Comparison of ENCODE assay signal across 2 cellular contexts in genomic region chr6:163971841-163972838, GRCh38.
A peak's percentile ranks its signal among the peaks of the same experiment; 100 is the strongest.
TF ChIP-seq lines count a peak whose summit lies in the region.

No MANE protein-coding gene starts in this region.

TF ChIP-seq in IMR-90, 13 proteins besides CTCF, POLR2A, EP300 and RAD21:
- TF ChIP-seq NFE2L2 (IDR thresholded peaks at IDR 0.05; ENCODE audit: low read depth, low read length) (no peak), BHLHE40 (IDR thresholded peaks at IDR 0.05; ENCODE audit: low read depth, low read length) (no peak), USF2 (IDR thresholded peaks at IDR 0.05; ENCODE audit: low read depth, low read length) (no peak), ELK1 (IDR thresholded peaks at IDR 0.05; ENCODE audit: borderline replicate concordance, low read depth, low read length) (no peak), MXI1 (IDR thresholded peaks at IDR 0.05; ENCODE audit: borderline replicate concordance, low read depth, low read length) (no peak), RFX5 (IDR thresholded peaks at IDR 0.05; ENCODE audit: low read depth, low read length) (no peak), MAFK (IDR thresholded peaks at IDR 0.05; ENCODE audit: low read depth, low read length) (no peak)

TF ChIP-seq in H1, 55 proteins besides CTCF, POLR2A, EP300 and RAD21:
- TF ChIP-seq TEAD4 (IDR thresholded peaks at IDR 0.05; ENCODE audit: low read depth, low read length) = peak; percentile 49; the same call in 1 of the 2 replicates
- TF ChIP-seq USF2 (IDR thresholded peaks at IDR 0.05; ENCODE audit: low read length) = no peak
- no peak for TF ChIP-seq E2F6 (IDR thresholded peaks at IDR 0.05)
- TF ChIP-seq HDAC6 (IDR thresholded peaks at IDR 0.05; ENCODE audit: low read depth, low read length) = no peak
